Comparison of ENCODE assay signal across 7 cellular contexts in genomic region chr1:167043752-167044488, GRCh38. TPM values are rescaled to one million over a fixed set of nuclear protein-coding genes. Genes with fewer than 3 reads are reported as not detected.
DNase-seq lines count a peak whose midpoint lies in the region; ATAC-seq and TF ChIP-seq lines count a peak whose summit lies in the region.

No MANE protein-coding gene starts in this region.

- peak overlapping the region; percentile 83 for H3K4me3 Mint-ChIP-seq in activated CD4-positive, alpha-beta T cell treated with anti-CD3 and anti-CD28 coated beads, Interleukin-2, amount 10 ng/mL, durations not matched to agents 24 days and 14 days

- intact Hi-C loops in activated CD4-positive, alpha-beta T cell treated with anti-CD3 and anti-CD28 coated beads, Interleukin-2, amount 10 ng/mL, durations not matched to agents 24 days and 14 days (cut with micrococcal nuclease), result loop anchor here (10.0 kb wide), 1 partner anchor 49 kb away; no protein-coding TSS in a partner anchor
- intact Hi-C loops in dorsolateral prefrontal cortex (cut with DNase I), result no loop called here

- H3K27ac ChIP-seq in dorsolateral prefrontal cortex, result peak overlapping the region in 2 of 59 donors; percentile 14 to 55

- H3K27ac Mint-ChIP-seq in activated CD4-positive, alpha-beta T cell treated with anti-CD3 and anti-CD28 coated beads, Interleukin-2, amount 10 ng/mL, durations not matched to agents 24 days and 14 days, result peak overlapping the region; percentile 76

- TF ChIP-seq CTCF in dorsolateral prefrontal cortex (IDR thresholded peaks at IDR 0.05 in 54 of 56, conservative IDR thresholded peaks at IDR 0.05 in 2 of 56; ENCODE audit: low read depth in 1 of 56, partially characterized antibody in 56 of 56), result no peak

- H3K27me3 Mint-ChIP-seq in activated CD4-positive, alpha-beta T cell treated with anti-CD3 and anti-CD28 coated beads, Interleukin-2, amount 10 ng/mL, durations not matched to agents 24 days and 14 days, result peaks cover 37% of the 10 kb centered on the region

- H3K4me3 ChIP-seq in dorsolateral prefrontal cortex, result peak overlapping the region; percentile 32 to 69 (median 53)

- DNase-seq in NCI-H2171 (lab: John Stamatoyannopoulos, UW) (peak; percentile 80), dorsolateral prefrontal cortex (peak in 8 of 10 donors; percentile 39 to 77 (median 60)), mucosa of gallbladder (ENCODE audit: low spot score) (peak; percentile 67)
- peak; percentile 91 for DNase-seq in activated CD4-positive, alpha-beta T cell treated with anti-CD3 and anti-CD28 coated beads, Interleukin-2, amount 10 ng/mL, durations not matched to agents 24 days and 14 days
- peak; percentile 36 to 58 for DNase-seq in stimulated activated CD8-positive, alpha-beta memory T cell treated with anti-CD3 and anti-CD28 coated beads, Interleukin-7, amount 100 ng/mL, for 4 hours (ENCODE audit: low read depth in 2 of 2)

- H3K27me3 ChIP-seq in dorsolateral prefrontal cortex, result no peaks in the 10 kb centered on the region

- H3K36me3 Mint-ChIP-seq in activated CD4-positive, alpha-beta T cell treated with anti-CD3 and anti-CD28 coated beads, Interleukin-2, amount 10 ng/mL, durations not matched to agents 24 days and 14 days (ENCODE audit: low read depth), result no peaks in the 10 kb centered on the region

- peaks cover 12% of the 10 kb centered on the region for H3K4me1 Mint-ChIP-seq in activated CD4-positive, alpha-beta T cell treated with anti-CD3 and anti-CD28 coated beads, Interleukin-2, amount 10 ng/mL, durations not matched to agents 24 days and 14 days

- no peaks in the 10 kb centered on the region for H3K9me3 Mint-ChIP-seq in activated CD4-positive, alpha-beta T cell treated with anti-CD3 and anti-CD28 coated beads, Interleukin-2, amount 10 ng/mL, durations not matched to agents 24 days and 14 days

- ATAC-seq in GM18909 (IDR thresholded peaks at IDR 0.05; ENCODE audit: poor library complexity, unreplicated experiment), result peak; percentile 97
- ATAC-seq in HG03066 (IDR thresholded peaks at IDR 0.05; ENCODE audit: low read depth, unreplicated experiment), result peak; percentile 98

RNA-seq across cellular contexts. Expression of gene GPA33, which starts 46.3 kb away (rescaled TPM):
- total RNA-seq in activated CD4-positive, alpha-beta T cell treated with anti-CD3 and anti-CD28 coated beads, Interleukin-2, amount 10 ng/mL, durations not matched to agents 24 days and 14 days, result 0.12 TPM in 1 of 2 replicates, not detected in the other
- total RNA-seq in dorsolateral prefrontal cortex, result 1 to 10 TPM in 1 of 120 experiments, under 1 TPM in 54, not detected in 65; 0.13 to 1.1 (median 0.28) TPM
- total RNA-seq in mucosa of gallbladder, result 1.4 TPM

RNA-seq across cellular contexts. Expression of gene STYXL2, which starts 50.0 kb away (rescaled TPM):
- total RNA-seq in activated CD4-positive, alpha-beta T cell treated with anti-CD3 and anti-CD28 coated beads, Interleukin-2, amount 10 ng/mL, durations not matched to agents 24 days and 14 days, result not detected in 2 replicates
- total RNA-seq in dorsolateral prefrontal cortex (1 to 10 TPM in 30 of 120 experiments, under 1 TPM in 90; 0.14 to 2.6 (median 0.71) TPM), mucosa of gallbladder (3.1 TPM)

RNA-seq across cellular contexts. Expression of gene MAEL, which starts 54.8 kb away (rescaled TPM):
- not detected in 2 replicates for total RNA-seq in activated CD4-positive, alpha-beta T cell treated with anti-CD3 and anti-CD28 coated beads, Interleukin-2, amount 10 ng/mL, durations not matched to agents 24 days and 14 days
- total RNA-seq in dorsolateral prefrontal cortex, result 1 to 10 TPM in 115 of 120 experiments, under 1 TPM in 5; 0.72 to 9.1 (median 3.5) TPM
- not detected for total RNA-seq in mucosa of gallbladder
